18 cellular contexts compared by ENCODE assay signal in the genomic region with DNA sequence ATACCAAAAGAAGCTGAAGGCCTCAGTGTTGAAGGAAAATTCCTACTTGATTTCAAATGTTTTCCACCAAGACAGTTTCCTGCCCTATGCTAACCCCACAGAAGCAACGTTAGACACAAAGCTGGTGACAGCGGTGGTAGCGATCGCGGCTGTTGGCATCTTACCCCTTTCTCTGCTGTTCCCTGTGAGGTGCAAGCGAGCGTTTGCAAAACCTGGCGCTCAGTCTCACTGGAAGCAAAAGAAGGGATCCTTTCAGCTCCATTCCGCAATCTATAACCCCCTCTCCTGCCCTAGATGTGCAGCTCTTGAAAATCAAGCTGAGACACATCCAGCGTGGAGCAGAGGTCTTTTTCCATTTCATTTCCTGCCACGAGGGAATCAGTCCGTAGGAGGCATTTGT.
"Had no signal": no experiment of that assay in that cellular context is flagged by ENCODE, and none has a peak within 500 bp of the region (broad histone marks: within the 10 kb centered on the region; RNA-seq: fewer than 3 reads in every experiment).

No MANE protein-coding gene starts in this region.

- H3K4me1 ChIP-seq: esophagus muscularis mucosa, gastroesophageal sphincter, left ventricle myocardium inferior, right atrium auricular region, sigmoid colon, suprapubic skin, tibial nerve had no signal

- H3K27ac ChIP-seq: epithelial cell of prostate, esophagus muscularis mucosa, gastroesophageal sphincter, left ventricle myocardium inferior, right atrium auricular region, sigmoid colon, skin epidermis, suprapubic skin, tibial nerve had no signal

- H3K4me3 ChIP-seq: esophagus muscularis mucosa, gastroesophageal sphincter, left ventricle myocardium inferior, lung, right atrium auricular region, sigmoid colon, skin epidermis, suprapubic skin, tibial nerve had no signal

- H3K36me3 ChIP-seq: esophagus muscularis mucosa, gastroesophageal sphincter, left ventricle myocardium inferior, right atrium auricular region, sigmoid colon, suprapubic skin, tibial nerve had no signal

- ATAC-seq: effector memory CD8-positive, alpha-beta T cell; gastroesophageal sphincter; left cardiac atrium had no signal

- H3K9me3 ChIP-seq: gastroesophageal sphincter, right atrium auricular region, suprapubic skin had no signal

- DNase-seq: cerebellar nuclear complex; cortex of kidney; effector memory CD8-positive, alpha-beta T cell; glutamatergic neuron; left cardiac atrium; left ventricle myocardium inferior; mesenchymal stem cell; naive B cell; sigmoid colon; stimulated activated naive CD4-positive, alpha-beta T cell had no signal

- H3K27me3 ChIP-seq: esophagus muscularis mucosa, gastroesophageal sphincter, right atrium auricular region, sigmoid colon, suprapubic skin, tibial nerve had no signal
